In genomic region chr19:17415107-17415506, GRCh38 we compare ENCODE assay signal across 1 cellular context.
TF ChIP-seq lines count a peak whose summit lies in the region.

No MANE protein-coding gene starts in this region.

TF ChIP-seq in K562, 482 proteins besides CTCF, POLR2A, EP300 and RAD21:
- TF ChIP-seq ZFP1 (CRISPR knock-in tag; IDR thresholded peaks at IDR 0.05) (no peak), TCF3 (CRISPR knock-in tag; IDR thresholded peaks at IDR 0.05) (no peak), SOX6 (IDR thresholded peaks at IDR 0.05) (no peak), ATF2 (CRISPR knock-in tag; IDR thresholded peaks at IDR 0.05) (no peak)
- TF ChIP-seq, protein P1, sequence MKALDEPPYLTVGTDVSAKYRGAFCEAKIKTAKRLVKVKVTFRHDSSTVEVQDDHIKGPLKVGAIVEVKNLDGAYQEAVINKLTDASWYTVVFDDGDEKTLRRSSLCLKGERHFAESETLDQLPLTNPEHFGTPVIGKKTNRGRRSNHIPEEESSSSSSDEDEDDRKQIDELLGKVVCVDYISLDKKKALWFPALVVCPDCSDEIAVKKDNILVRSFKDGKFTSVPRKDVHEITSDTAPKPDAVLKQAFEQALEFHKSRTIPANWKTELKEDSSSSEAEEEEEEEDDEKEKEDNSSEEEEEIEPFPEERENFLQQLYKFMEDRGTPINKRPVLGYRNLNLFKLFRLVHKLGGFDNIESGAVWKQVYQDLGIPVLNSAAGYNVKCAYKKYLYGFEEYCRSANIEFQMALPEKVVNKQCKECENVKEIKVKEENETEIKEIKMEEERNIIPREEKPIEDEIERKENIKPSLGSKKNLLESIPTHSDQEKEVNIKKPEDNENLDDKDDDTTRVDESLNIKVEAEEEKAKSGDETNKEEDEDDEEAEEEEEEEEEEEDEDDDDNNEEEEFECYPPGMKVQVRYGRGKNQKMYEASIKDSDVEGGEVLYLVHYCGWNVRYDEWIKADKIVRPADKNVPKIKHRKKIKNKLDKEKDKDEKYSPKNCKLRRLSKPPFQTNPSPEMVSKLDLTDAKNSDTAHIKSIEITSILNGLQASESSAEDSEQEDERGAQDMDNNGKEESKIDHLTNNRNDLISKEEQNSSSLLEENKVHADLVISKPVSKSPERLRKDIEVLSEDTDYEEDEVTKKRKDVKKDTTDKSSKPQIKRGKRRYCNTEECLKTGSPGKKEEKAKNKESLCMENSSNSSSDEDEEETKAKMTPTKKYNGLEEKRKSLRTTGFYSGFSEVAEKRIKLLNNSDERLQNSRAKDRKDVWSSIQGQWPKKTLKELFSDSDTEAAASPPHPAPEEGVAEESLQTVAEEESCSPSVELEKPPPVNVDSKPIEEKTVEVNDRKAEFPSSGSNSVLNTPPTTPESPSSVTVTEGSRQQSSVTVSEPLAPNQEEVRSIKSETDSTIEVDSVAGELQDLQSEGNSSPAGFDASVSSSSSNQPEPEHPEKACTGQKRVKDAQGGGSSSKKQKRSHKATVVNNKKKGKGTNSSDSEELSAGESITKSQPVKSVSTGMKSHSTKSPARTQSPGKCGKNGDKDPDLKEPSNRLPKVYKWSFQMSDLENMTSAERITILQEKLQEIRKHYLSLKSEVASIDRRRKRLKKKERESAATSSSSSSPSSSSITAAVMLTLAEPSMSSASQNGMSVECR (CRISPR knock-in tag; IDR thresholded peaks at IDR 0.05): no peak
